Comparison of ENCODE assay signal across 9 cellular contexts in the genomic region with DNA sequence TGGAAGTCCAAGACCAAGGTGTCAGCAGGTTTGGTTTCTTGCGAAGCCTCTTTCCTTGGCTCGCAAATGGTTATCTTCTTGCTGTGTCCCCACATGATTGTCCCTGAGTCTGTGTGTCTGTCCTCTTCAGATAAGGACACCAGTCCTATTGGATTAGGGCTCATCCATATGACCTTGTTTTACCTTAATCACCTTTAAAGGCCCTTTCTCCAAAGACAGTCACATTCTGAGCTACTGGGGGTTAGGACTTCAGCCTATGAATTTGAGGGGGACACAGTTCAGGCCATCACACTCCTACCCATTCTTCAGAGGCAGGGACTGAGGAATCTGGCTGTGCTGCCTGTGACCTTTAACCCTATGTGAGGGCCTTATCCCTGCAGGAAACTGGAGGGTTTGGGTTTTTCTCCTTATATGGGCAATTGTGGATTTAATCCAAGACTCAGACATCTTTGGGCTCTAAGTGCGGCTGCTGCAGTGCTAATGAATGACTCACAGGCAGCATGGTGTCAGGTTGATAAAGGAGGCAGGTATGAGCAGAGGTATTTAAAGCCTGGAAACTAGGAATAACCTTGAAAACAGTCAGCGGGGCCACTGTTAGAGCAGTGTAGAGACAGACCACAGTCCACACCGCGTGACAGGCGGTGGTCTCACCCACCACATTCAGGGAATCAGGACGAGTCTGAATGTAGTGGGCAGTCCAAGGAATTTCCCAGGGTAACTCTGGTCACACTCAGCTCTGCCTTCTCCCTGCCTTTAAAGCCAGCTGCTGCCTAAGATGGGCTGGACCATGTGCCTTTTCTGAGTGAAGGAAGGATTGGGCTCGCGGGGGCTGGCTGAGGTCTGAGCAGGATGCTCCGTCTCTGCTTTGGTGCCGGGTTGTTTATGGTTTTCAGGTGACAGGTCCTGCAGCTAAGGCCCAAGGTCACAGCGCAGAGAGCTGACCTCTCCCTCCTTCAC. TPM values are rescaled to one million over a fixed set of nuclear protein-coding genes. Genes with fewer than 3 reads are reported as not detected.
DNase-seq lines count a peak whose midpoint lies in the region; ATAC-seq and TF ChIP-seq lines count a peak whose summit lies in the region.
"Had no signal": no experiment of that assay in that cellular context is flagged by ENCODE, and none has a peak within 500 bp of the region (broad histone marks: within the 10 kb centered on the region; RNA-seq: fewer than 3 reads in every experiment).

No MANE protein-coding gene starts in this region.

- H3K27me3 ChIP-seq in adrenal gland (no peaks in the 10 kb centered on the region), iPS-20b (ENCODE audit: insufficient read depth, low read length) (no peaks in the 10 kb centered on the region), subcutaneous abdominal adipose tissue (ENCODE audit: control insufficient read depth in 5 of 5, insufficient read depth in 4 of 5, low read length in 5 of 5) (no peaks in the 10 kb centered on the region)

- peak overlapping the region; percentile 18 for H3K27ac Mint-ChIP-seq in activated CD4-positive, alpha-beta memory T cell treated with anti-CD3 and anti-CD28 coated beads for 36 hours
- no peak overlapping the region for H3K27ac Mint-ChIP-seq in activated CD4-positive, alpha-beta memory T cell treated with anti-CD3 and anti-CD28 coated beads, Interleukin-2, amount 10 ng/mL, durations not matched to agents 7 days and 5 days

- no peak for DNase-seq in activated CD4-positive, alpha-beta memory T cell treated with anti-CD3 and anti-CD28 coated beads for 36 hours
- no peak for DNase-seq in activated CD4-positive, alpha-beta memory T cell treated with anti-CD3 and anti-CD28 coated beads, Interleukin-2, amount 10 ng/mL, durations not matched to agents 7 days and 5 days
- DNase-seq in adrenal gland (peak in 2 of 7 donors; percentile 24 to 58), GM20000 (ENCODE audit: low spot score) (no peak)

- H3K9me3 Mint-ChIP-seq in activated CD4-positive, alpha-beta memory T cell treated with anti-CD3 and anti-CD28 coated beads for 36 hours = no peaks in the 10 kb centered on the region
- H3K9me3 Mint-ChIP-seq in activated CD4-positive, alpha-beta memory T cell treated with anti-CD3 and anti-CD28 coated beads, Interleukin-2, amount 10 ng/mL, durations not matched to agents 7 days and 5 days = no peaks in the 10 kb centered on the region

- POLR2A ChIA-PET in activated CD4-positive, alpha-beta memory T cell treated with anti-CD3 and anti-CD28 coated beads for 36 hours (lab: Charles Lee) = interaction anchor here (0.5 to 2.0 kb wide), 3 partner anchors 9 to 48 kb away, joined by 3 to 12 read pairs (median 3); a partner anchor contains a TSS
- POLR2A ChIA-PET in activated CD4-positive, alpha-beta memory T cell treated with anti-CD3 and anti-CD28 coated beads, Interleukin-2, amount 10 ng/mL, durations not matched to agents 7 days and 5 days (lab: Charles Lee) = interaction anchor here (1.4 to 4.1 kb wide), 4 partner anchors 9 to 46 kb away, joined by 4 to 30 read pairs (median 8); a partner anchor contains a TSS

- H3K9ac ChIP-seq in iPS-20b (ENCODE audit: low read depth, low read length) (peak overlapping the region; percentile 58; the same call in 1 of the 2 replicates), subcutaneous abdominal adipose tissue (ENCODE audit: low read length in 5 of 5) (no peak overlapping the region)

- CTCF ChIA-PET in activated CD4-positive, alpha-beta memory T cell treated with anti-CD3 and anti-CD28 coated beads for 36 hours (lab: Charles Lee) = interaction anchor here (1.5 to 2.5 kb wide), 3 partner anchors 10 to 57 kb away, joined by 4 to 10 read pairs (median 8); a partner anchor contains a TSS
- CTCF ChIA-PET in activated CD4-positive, alpha-beta memory T cell treated with anti-CD3 and anti-CD28 coated beads, Interleukin-2, amount 10 ng/mL, durations not matched to agents 7 days and 5 days (lab: Charles Lee) = interaction anchor here (1.1 to 1.8 kb wide), 2 partner anchors 57 to 194 kb away, joined by 4 to 5 read pairs; no protein-coding TSS in a partner anchor

- TF ChIP-seq CTCF in adrenal gland (IDR thresholded peaks at IDR 0.05) (no peak), GM20000 (IDR thresholded peaks at IDR 0.05; ENCODE audit: extremely low read depth, missing control alignments) (no peak)

- H3K36me3 ChIP-seq in adrenal gland (replicated peaks in 1 of 2) (peaks cover 0 to 77% of the 10 kb centered on the region in 2 donors), iPS-20b (ENCODE audit: insufficient read depth, low read depth, low read length) (peaks cover 36% of the 10 kb centered on the region), subcutaneous abdominal adipose tissue (ENCODE audit: control insufficient read depth in 5 of 5, insufficient read depth in 5 of 5, low read length in 5 of 5) (peaks cover 0 to 80% (median 52%) of the 10 kb centered on the region in 5 donors)

- TF ChIP-seq POLR2A in adrenal gland (IDR thresholded peaks at IDR 0.05) = no peak

- no peak overlapping the region for H3K4me3 Mint-ChIP-seq in activated CD4-positive, alpha-beta memory T cell treated with anti-CD3 and anti-CD28 coated beads for 36 hours
- no peak overlapping the region for H3K4me3 Mint-ChIP-seq in activated CD4-positive, alpha-beta memory T cell treated with anti-CD3 and anti-CD28 coated beads, Interleukin-2, amount 10 ng/mL, durations not matched to agents 7 days and 5 days

- H3K9me3 ChIP-seq in adrenal gland (replicated peaks in 1 of 3) (no peaks in the 10 kb centered on the region), iPS-20b (ENCODE audit: insufficient read depth, low read depth, low read length) (no peaks in the 10 kb centered on the region), subcutaneous abdominal adipose tissue (ENCODE audit: control insufficient read depth in 5 of 5, low read length in 5 of 5) (no peaks in the 10 kb centered on the region)
- H3K9me3 ChIP-seq: mucosa of descending colon had no signal

- intact Hi-C loops in activated CD4-positive, alpha-beta memory T cell treated with anti-CD3 and anti-CD28 coated beads for 36 hours (cut with micrococcal nuclease) = loop anchor here (2.0 kb wide), 3 partner anchors 31 to 47 kb away; a partner anchor contains a TSS
- intact Hi-C loops in adrenal gland (cut with DNase I) = no loop called here

- H3K27me3 Mint-ChIP-seq in activated CD4-positive, alpha-beta memory T cell treated with anti-CD3 and anti-CD28 coated beads for 36 hours = no peaks in the 10 kb centered on the region
- H3K27me3 Mint-ChIP-seq in activated CD4-positive, alpha-beta memory T cell treated with anti-CD3 and anti-CD28 coated beads, Interleukin-2, amount 10 ng/mL, durations not matched to agents 7 days and 5 days = no peaks in the 10 kb centered on the region

- 57 to 73% (median 61%) methylated on average over 9 to 13 of the region's 13 CpGs for WGBS in adrenal gland, 4 donors

- H3K27ac ChIP-seq in adrenal gland (peak overlapping the region; percentile 37 to 86 (median 84)), iPS-20b (ENCODE audit: low read length) (no peak overlapping the region), subcutaneous abdominal adipose tissue (ENCODE audit: low read depth, low read length) (peak overlapping the region; percentile 8)

- peaks cover 71 to 87% of the 10 kb centered on the region in 2 donors for H3K4me1 ChIP-seq in adrenal gland (replicated peaks in 1 of 2)
- H3K4me1 ChIP-seq in iPS-20b (ENCODE audit: insufficient read depth, low read length) = peaks cover 21% of the 10 kb centered on the region
- peaks cover 3 to 88% (median 71%) of the 10 kb centered on the region in 5 donors for H3K4me1 ChIP-seq in subcutaneous abdominal adipose tissue (ENCODE audit: control insufficient read depth in 5 of 5, insufficient read depth in 5 of 5, low read length in 5 of 5)

- H3K36me3 Mint-ChIP-seq in activated CD4-positive, alpha-beta memory T cell treated with anti-CD3 and anti-CD28 coated beads for 36 hours = peaks cover 48% of the 10 kb centered on the region
- peaks cover 33% of the 10 kb centered on the region for H3K36me3 Mint-ChIP-seq in activated CD4-positive, alpha-beta memory T cell treated with anti-CD3 and anti-CD28 coated beads, Interleukin-2, amount 10 ng/mL, durations not matched to agents 7 days and 5 days (ENCODE audit: low read depth)

- H3K4me1 Mint-ChIP-seq in activated CD4-positive, alpha-beta memory T cell treated with anti-CD3 and anti-CD28 coated beads for 36 hours (ENCODE audit: low read depth) = peaks cover 54% of the 10 kb centered on the region
- H3K4me1 Mint-ChIP-seq in activated CD4-positive, alpha-beta memory T cell treated with anti-CD3 and anti-CD28 coated beads, Interleukin-2, amount 10 ng/mL, durations not matched to agents 7 days and 5 days = peaks cover 45% of the 10 kb centered on the region

- ATAC-seq in GM21367 (IDR thresholded peaks at IDR 0.05; ENCODE audit: unreplicated experiment) (no peak), GM18520 (IDR thresholded peaks at IDR 0.05; ENCODE audit: unreplicated experiment) (no peak)
- ATAC-seq: mucosa of descending colon had no signal

- H3K4me3 ChIP-seq in adrenal gland (no peak overlapping the region), iPS-20b (ENCODE audit: low read length) (no peak overlapping the region), subcutaneous abdominal adipose tissue (ENCODE audit: low read depth in 1 of 5, low read length in 5 of 5) (no peak overlapping the region)
- H3K4me3 ChIP-seq: mucosa of descending colon had no signal

RNA-seq across cellular contexts. Expression of a gene that starts 10.3 kb away (rescaled TPM):
- 10 to 100 TPM; 44.0 to 51.6 TPM for total RNA-seq in activated CD4-positive, alpha-beta memory T cell treated with anti-CD3 and anti-CD28 coated beads for 36 hours
- 10 to 100 TPM; 18.3 to 19.2 TPM for total RNA-seq in activated CD4-positive, alpha-beta memory T cell treated with anti-CD3 and anti-CD28 coated beads, Interleukin-2, amount 10 ng/mL, durations not matched to agents 7 days and 5 days
- 100 to 1,000 TPM in 3 of 8 donors, 10 to 100 TPM in 5; 50.4 to 144 (median 90.5) TPM for total RNA-seq in adrenal gland
- 100 to 1,000 TPM in 1 of 3 donors, 10 to 100 TPM in 2; 35.1 to 198 (median 80.6) TPM for polyA plus RNA-seq in adrenal gland

RNA-seq across cellular contexts. Expression of a gene that starts 46.0 kb away (rescaled TPM):
- total RNA-seq in activated CD4-positive, alpha-beta memory T cell treated with anti-CD3 and anti-CD28 coated beads for 36 hours = 10 to 100 TPM; 18.7 to 22.0 TPM
- 10 to 100 TPM; 14.7 to 16.9 TPM for total RNA-seq in activated CD4-positive, alpha-beta memory T cell treated with anti-CD3 and anti-CD28 coated beads, Interleukin-2, amount 10 ng/mL, durations not matched to agents 7 days and 5 days
- 10 to 100 TPM; 32.5 to 84.1 (median 42.5) TPM for total RNA-seq in adrenal gland
- polyA plus RNA-seq in adrenal gland = 10 to 100 TPM; 17.5 to 19.6 (median 18.6) TPM

RNA-seq across cellular contexts. Expression of a gene that starts 46.3 kb away (rescaled TPM):
- 100 to 1,000 TPM; 107 to 109 TPM for total RNA-seq in activated CD4-positive, alpha-beta memory T cell treated with anti-CD3 and anti-CD28 coated beads for 36 hours
- total RNA-seq in activated CD4-positive, alpha-beta memory T cell treated with anti-CD3 and anti-CD28 coated beads, Interleukin-2, amount 10 ng/mL, durations not matched to agents 7 days and 5 days = 10 to 100 TPM; 55.6 to 57.6 TPM
- total RNA-seq in adrenal gland = 100 to 1,000 TPM in 2 of 8 donors, 10 to 100 TPM in 6; 62.0 to 109 (median 79.9) TPM
- polyA plus RNA-seq in adrenal gland = 10 to 100 TPM; 27.9 to 60.5 (median 44.4) TPM
